14 cellular contexts compared by ENCODE assay signal in the genomic region with DNA sequence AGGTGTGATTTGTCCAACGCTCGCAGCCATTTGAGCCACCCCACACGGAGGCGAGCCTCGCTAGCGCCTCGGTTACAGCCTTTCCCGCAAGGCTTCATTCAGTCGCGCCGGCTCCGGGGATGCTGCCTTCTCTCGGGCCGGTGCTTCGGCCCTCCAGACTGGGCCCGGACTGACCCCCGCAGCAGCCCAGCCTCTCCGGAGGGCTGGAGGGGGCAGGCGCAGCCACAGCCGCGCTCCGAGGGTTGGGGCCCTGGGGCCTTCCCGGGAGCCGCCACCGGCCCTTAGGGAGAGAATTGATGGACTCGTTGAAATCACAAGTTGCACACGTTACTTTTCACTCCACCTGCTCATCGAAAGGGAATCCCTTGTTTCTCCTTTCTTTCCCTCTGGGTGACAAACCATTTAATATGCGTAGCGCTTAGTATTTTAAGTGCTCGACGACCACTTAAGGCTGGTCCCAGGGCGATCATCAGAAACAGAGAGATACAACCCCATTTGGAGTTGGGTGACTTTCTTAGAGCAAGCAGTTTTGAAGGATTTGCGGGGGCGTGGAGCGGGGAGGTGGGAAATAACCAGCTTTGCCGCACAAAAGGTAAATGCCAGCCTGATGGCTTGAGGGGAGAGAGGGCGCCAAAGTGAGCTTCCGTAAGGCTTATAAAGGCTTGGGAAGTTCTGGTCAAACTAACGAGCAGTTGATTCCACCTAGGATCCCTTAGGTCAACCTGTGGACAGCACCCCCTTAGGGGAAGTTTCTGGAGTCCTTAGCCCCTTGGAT. TPM values are rescaled to one million over a fixed set of nuclear protein-coding genes. Genes with fewer than 3 reads are reported as not detected.
DNase-seq lines count a peak whose midpoint lies in the region; ATAC-seq and TF ChIP-seq lines count a peak whose summit lies in the region.
"Had no signal": no experiment of that assay in that cellular context is flagged by ENCODE, and none has a peak within 500 bp of the region (broad histone marks: within the 10 kb centered on the region; RNA-seq: fewer than 3 reads in every experiment).

No MANE protein-coding gene starts in this region.

- peaks cover 24% of the 10 kb centered on the region for H3K27me3 Mint-ChIP-seq in progenitor cell of endocrine pancreas

- no peaks in the 10 kb centered on the region for H3K36me3 ChIP-seq in HUES6 (ENCODE audit: control insufficient read depth, insufficient read depth, low read length)
- no peaks in the 10 kb centered on the region for H3K36me3 ChIP-seq in iPS-20b (ENCODE audit: insufficient read depth, low read depth, low read length)
- H3K36me3 ChIP-seq: cardiac muscle cell, SJSA1 had no signal

- H3K4me1 ChIP-seq in HUES6 (ENCODE audit: control insufficient read depth, insufficient read depth, low read length) (no peaks in the 10 kb centered on the region; the same call in 1 of the 2 replicates), iPS-20b (ENCODE audit: insufficient read depth, low read length) (0 out of 2 replicates have a peak, but pooled peaks cover 4% of the 10 kb centered on the region)
- H3K4me1 ChIP-seq: SJSA1 had no signal

- no peaks in the 10 kb centered on the region for H3K9me3 ChIP-seq in HUES6 (ENCODE audit: control insufficient read depth, insufficient read depth, low read depth, low read length)
- H3K9me3 ChIP-seq in iPS-20b (ENCODE audit: insufficient read depth, low read depth, low read length), result no peaks in the 10 kb centered on the region
- H3K9me3 ChIP-seq: SJSA1 had no signal

- H3K4me3 ChIP-seq in HUES6 (ENCODE audit: low read depth, low read length), result peak overlapping the region; percentile 24
- peak overlapping the region; percentile 44 for H3K4me3 ChIP-seq in choroid plexus epithelial cell (ENCODE audit: low read depth, low read length)
- H3K4me3 ChIP-seq in iPS-20b (ENCODE audit: low read length), result peak overlapping the region; percentile 68
- H3K4me3 ChIP-seq: cardiac muscle cell, SJSA1 had no signal

- DNase-seq in choroid plexus epithelial cell (ENCODE audit: low read depth), result no peak
- DNase-seq in progenitor cell of endocrine pancreas (ENCODE audit: low spot score, unreplicated experiment), result peak; percentile 14
- DNase-seq in NCI-H526 treated with DMSO at 0.1 percent for 48 hours (lab: John Stamatoyannopoulos, UW), result no peak
- no peak for DNase-seq in D341Med (ENCODE audit: low spot score)
- DNase-seq: activated naive CD4-positive, alpha-beta T cell treated with anti-CD3 and anti-CD28 coated beads for 36 hours; Kasumi-1; NCI-H1930; stimulated activated naive CD8-positive, alpha-beta T cell treated with anti-CD3 and anti-CD28 coated beads, Interleukin-15, Interleukin-2, amounts not matched to agents 100 U/mL and 50 U/mL, for 24 hours had no signal

- no peak overlapping the region for H3K27ac Mint-ChIP-seq in progenitor cell of endocrine pancreas
- H3K27ac Mint-ChIP-seq: activated naive CD4-positive, alpha-beta T cell treated with anti-CD3 and anti-CD28 coated beads for 36 hours had no signal

- peaks cover 10% of the 10 kb centered on the region for H3K4me1 Mint-ChIP-seq in progenitor cell of endocrine pancreas (ENCODE audit: low read depth)

- H3K36me3 Mint-ChIP-seq in progenitor cell of endocrine pancreas (ENCODE audit: insufficient read depth), result no peaks in the 10 kb centered on the region

- H3K27me3 ChIP-seq in HUES6 (ENCODE audit: control insufficient read depth, insufficient read depth, low read length), result peaks cover 16% of the 10 kb centered on the region
- peaks cover 23% of the 10 kb centered on the region for H3K27me3 ChIP-seq in iPS-20b (ENCODE audit: insufficient read depth, low read length)
- H3K27me3 ChIP-seq: SJSA1 had no signal

- TF ChIP-seq CTCF in choroid plexus epithelial cell (conservative IDR thresholded peaks at IDR 0.05; ENCODE audit: low read depth, low read length), result no peak
- TF ChIP-seq CTCF in progenitor cell of endocrine pancreas (IDR thresholded peaks at IDR 0.05; ENCODE audit: unreplicated experiment), result no peak

- no peak overlapping the region for H3K9ac ChIP-seq in HUES6 (ENCODE audit: low read length)
- peak overlapping the region; percentile 67; the same call in 1 of the 2 replicates for H3K9ac ChIP-seq in iPS-20b (ENCODE audit: low read depth, low read length)

- peak overlapping the region; percentile 45 for H3K4me3 Mint-ChIP-seq in progenitor cell of endocrine pancreas (ENCODE audit: low read depth)
- H3K4me3 Mint-ChIP-seq: activated naive CD4-positive, alpha-beta T cell treated with anti-CD3 and anti-CD28 coated beads for 36 hours had no signal

- no peak overlapping the region for H3K27ac ChIP-seq in HUES6 (ENCODE audit: low read depth, low read length)
- no peak overlapping the region for H3K27ac ChIP-seq in iPS-20b (ENCODE audit: low read length)
- H3K27ac ChIP-seq: cardiac muscle cell, SJSA1 had no signal

- H3K9me3 Mint-ChIP-seq in progenitor cell of endocrine pancreas (ENCODE audit: low read depth), result no peaks in the 10 kb centered on the region
- H3K9me3 Mint-ChIP-seq: activated naive CD4-positive, alpha-beta T cell treated with anti-CD3 and anti-CD28 coated beads for 36 hours had no signal

- ATAC-seq in GM21381 (IDR thresholded peaks at IDR 0.05; ENCODE audit: unreplicated experiment), result no peak
- ATAC-seq in GM21619 (IDR thresholded peaks at IDR 0.05; ENCODE audit: unreplicated experiment), result no peak
- ATAC-seq: stimulated activated naive CD8-positive, alpha-beta T cell treated with anti-CD3 and anti-CD28 coated beads, Interleukin-15, Interleukin-2, amounts not matched to agents 100 U/mL and 50 U/mL, for 24 hours had no signal

RNA-seq across cellular contexts. Expression of a gene that starts 24.6 kb away (rescaled TPM):
- total RNA-seq in progenitor cell of endocrine pancreas, result 213 and 217 TPM in 2 replicates
